18 cellular contexts compared by ENCODE assay signal in genomic region chr2:206804326-206804725, GRCh38. TPM values are rescaled to one million over a fixed set of nuclear protein-coding genes. Genes with fewer than 3 reads are reported as not detected.
DNase-seq lines count a peak whose midpoint lies in the region; FAIRE-seq and TF ChIP-seq lines count a peak whose summit lies in the region.
"Had no signal": no experiment of that assay in that cellular context is flagged by ENCODE, and none has a peak within 500 bp of the region (broad histone marks: within the 10 kb centered on the region; RNA-seq: fewer than 3 reads in every experiment).

No MANE protein-coding gene starts in this region.

- no peak overlapping the region for H3K4ac ChIP-seq in H1 (replicated peaks; ENCODE audit: insufficient read length, low read depth, low read length)
- no peak overlapping the region for H3K4ac ChIP-seq in mesendoderm (ENCODE audit: low read depth, low read length)
- H3K4ac ChIP-seq in neuronal stem cell (ENCODE audit: low read length): no peak overlapping the region

- POLR2A ChIA-PET in H1 (lab: Charles Lee; ENCODE audit: partially characterized antibody): interaction anchor here (1.3 to 1.4 kb wide), 2 partner anchors 16 to 18 kb away, joined by 3 to 4 read pairs; no protein-coding TSS in a partner anchor

- no peak overlapping the region for H2BK120ac ChIP-seq in H1 (replicated peaks; ENCODE audit: low read depth, low read length)
- H2BK120ac ChIP-seq in mesendoderm (ENCODE audit: low read depth, low read length): no peak overlapping the region
- H2BK120ac ChIP-seq in neuronal stem cell (ENCODE audit: low read depth, low read length): no peak overlapping the region

- no peaks in the 10 kb centered on the region for H4K20me1 ChIP-seq in mammary epithelial cell (ENCODE audit: insufficient read depth, low read length)
- H4K20me1 ChIP-seq in H1 (replicated peaks in 1 of 2; ENCODE audit: control insufficient read depth in 1 of 2, insufficient read depth in 2 of 2, low read length in 2 of 2): no peaks in the 10 kb centered on the region

- H4K5ac ChIP-seq in H1 (ENCODE audit: insufficient read length, low read depth, low read length): no peak overlapping the region
- no peak overlapping the region for H4K5ac ChIP-seq in mesendoderm (ENCODE audit: low read length)

- H3K36me3 Mint-ChIP-seq in Calu3 (ENCODE audit: insufficient read depth, unreplicated experiment): peaks cover 3% of the 10 kb centered on the region

- H3K4me1 ChIP-seq in mammary epithelial cell (ENCODE audit: insufficient read depth, low read length) (no peaks in the 10 kb centered on the region), breast epithelium (no peaks in the 10 kb centered on the region), H1 (replicated peaks in 1 of 4; ENCODE audit: control insufficient read depth in 3 of 4, insufficient read depth in 4 of 4, low read length in 3 of 4) (peaks cover 14 to 18% (median 17%) of the 10 kb centered on the region in 4 experiments), mesendoderm (ENCODE audit: control insufficient read depth, low read depth, low read length) (peaks cover 2% of the 10 kb centered on the region), neuronal stem cell (ENCODE audit: control insufficient read depth in 2 of 2, insufficient read depth in 1 of 2, low read depth in 1 of 2, low read length in 2 of 2) (peaks cover 8 to 14% of the 10 kb centered on the region in 2 donors)

- no peak overlapping the region; the same call in 1 of the 2 replicates for H4K8ac ChIP-seq in H1 (ENCODE audit: extremely low read depth, insufficient read depth, low read length)
- H4K8ac ChIP-seq in mesendoderm (ENCODE audit: low read depth, low read length): no peak overlapping the region
- no peak overlapping the region for H4K8ac ChIP-seq in neuronal stem cell (ENCODE audit: low read depth, low read length)

- H3K23me2 ChIP-seq in H1 (ENCODE audit: low read depth, low read length): peaks cover 2% of the 10 kb centered on the region; the same call in 1 of the 2 replicates

- H2AFZ ChIP-seq in mammary epithelial cell (ENCODE audit: low read depth, low read length): peak overlapping the region; percentile 27
- H2AFZ ChIP-seq in H1 (ENCODE audit: low read length): no peak overlapping the region
- no peak overlapping the region for H2AFZ ChIP-seq in neuronal stem cell (ENCODE audit: low read length)

- H3K56ac ChIP-seq in H1 (replicated peaks; ENCODE audit: insufficient read length, low read depth, low read length) (peak overlapping the region; percentile 54), mesendoderm (ENCODE audit: low read length) (no peak overlapping the region)

- no TSS peak for BruUV-seq in mammary epithelial cell (replicated peaks; lab: Mats Ljungman, UMichigan)
- no TSS peak for BruUV-seq in Calu3 (replicated peaks; lab: Mats Ljungman, UMichigan)

- H2BK12ac ChIP-seq in H1 (ENCODE audit: low read depth, low read length): no peak overlapping the region
- H2BK12ac ChIP-seq in neuronal stem cell (ENCODE audit: low read length): no peak overlapping the region

- no peak for TF ChIP-seq RAD21 in H1 (IDR thresholded peaks at IDR 0.05 in 1 of 2, conservative IDR thresholded peaks at IDR 0.05 in 1 of 2; ENCODE audit: low read depth in 2 of 2, low read length in 2 of 2)

- H3K79me1 ChIP-seq in H1 (ENCODE audit: low read depth, low read length): no peaks in the 10 kb centered on the region
- no peaks in the 10 kb centered on the region for H3K79me1 ChIP-seq in mesendoderm (ENCODE audit: low read length)
- no peaks in the 10 kb centered on the region for H3K79me1 ChIP-seq in neuronal stem cell (ENCODE audit: low read depth, low read length)

- H3K18ac ChIP-seq in H1 (ENCODE audit: extremely low read depth, low read length) (no peak overlapping the region), mesendoderm (ENCODE audit: low read length) (peak overlapping the region; percentile 75), neuronal stem cell (ENCODE audit: low read length) (no peak overlapping the region)

- H2AK5ac ChIP-seq in H1 (ENCODE audit: low read depth, low read length): no peak overlapping the region
- no peak overlapping the region for H2AK5ac ChIP-seq in mesendoderm (ENCODE audit: low read length)
- H2AK5ac ChIP-seq in neuronal stem cell (ENCODE audit: low read depth, low read length): no peak overlapping the region

- H3K27me3 ChIP-seq in mammary epithelial cell (ENCODE audit: insufficient read depth, low read length): no peaks in the 10 kb centered on the region
- no peaks in the 10 kb centered on the region for H3K27me3 ChIP-seq in breast epithelium
- H3K27me3 ChIP-seq in H1 (replicated peaks in 1 of 4; ENCODE audit: control insufficient read depth in 3 of 4, extremely low read depth in 1 of 4, insufficient read depth in 3 of 4, low read length in 3 of 4): no peaks in the 10 kb centered on the region
- no peaks in the 10 kb centered on the region for H3K27me3 ChIP-seq in mesendoderm (ENCODE audit: insufficient read depth, low read length, poor library complexity)
- no peaks in the 10 kb centered on the region for H3K27me3 ChIP-seq in neuronal stem cell (ENCODE audit: control insufficient read depth in 3 of 3, insufficient read depth in 3 of 3, low read depth in 1 of 3, low read length in 3 of 3)

- intact Hi-C loops in mammary epithelial cell (cut with micrococcal nuclease): loop anchor here (5.0 to 10.0 kb wide), 4 partner anchors 270 to 930 kb away; no protein-coding TSS in a partner anchor
- intact Hi-C loops in breast epithelium (cut with DNase I; ENCODE audit: low total_unique reads): no loop called here
- intact Hi-C loops in Calu3 (cut with micrococcal nuclease; ENCODE audit: unreplicated experiment): loop anchor here (5.0 to 10.0 kb wide), 3 partner anchors 178 to 930 kb away; partner anchors contain the start of gene KLF7

- H2BK15ac ChIP-seq in H1 (ENCODE audit: low read length): no peak overlapping the region
- no peak overlapping the region for H2BK15ac ChIP-seq in mesendoderm (replicated peaks; ENCODE audit: low read depth)
- no peak overlapping the region for H2BK15ac ChIP-seq in neuronal stem cell (ENCODE audit: low read length)

- no peaks in the 10 kb centered on the region for H3K9me3 ChIP-seq in mammary epithelial cell (replicated peaks; ENCODE audit: insufficient read depth, low read length)
- H3K9me3 ChIP-seq in breast epithelium: no peaks in the 10 kb centered on the region
- H3K9me3 ChIP-seq in H1 (ENCODE audit: insufficient read depth in 2 of 2, low read depth in 1 of 2, low read length in 1 of 2): no peaks in the 10 kb centered on the region
- H3K9me3 ChIP-seq in neuronal stem cell (replicated peaks in 1 of 2; ENCODE audit: control insufficient read depth in 2 of 2, insufficient read depth in 1 of 2, low read depth in 1 of 2, low read length in 2 of 2): no peaks in the 10 kb centered on the region

- H2BK5ac ChIP-seq in H1 (ENCODE audit: low read depth, low read length): no peak overlapping the region
- H2BK5ac ChIP-seq in mesendoderm (ENCODE audit: low read length): no peak overlapping the region
- H2BK5ac ChIP-seq in neuronal stem cell (ENCODE audit: low read length): no peak overlapping the region

- CTCF ChIA-PET in mammary epithelial cell (lab: Charles Lee; ENCODE audit: low non-redundant PET) (no interaction called here), H1 (lab: Charles Lee; ENCODE audit: partially characterized antibody) (interaction anchor here (0.6 to 1.9 kb wide), 7 partner anchors 18 to 672 kb away, joined by 3 to 9 read pairs (median 3); no protein-coding TSS in a partner anchor), Calu3 (lab: Charles Lee) (interaction anchor here (0.5 kb wide), 1 partner anchor 266 kb away, joined by 3 read pairs; no protein-coding TSS in a partner anchor)

- H3K79me2 ChIP-seq in mammary epithelial cell (ENCODE audit: insufficient read depth, low read length) (no peaks in the 10 kb centered on the region), H1 (ENCODE audit: control insufficient read depth in 1 of 2, insufficient read depth in 2 of 2, low read length in 2 of 2) (peaks cover 0 to 2% of the 10 kb centered on the region in 2 experiments; a peak in 1 of 4 replicates), mesendoderm (ENCODE audit: control insufficient read depth, insufficient read depth, low read length) (no peaks in the 10 kb centered on the region)

- 83% methylated on average over 4 of the region's 5 CpGs for WGBS in mammary epithelial cell (ENCODE audit: low coverage, missing lambda C conversion rate)
- WGBS in H1 (ENCODE audit: extremely low coverage in 1 of 2, insufficient coverage in 1 of 2, insufficient read length in 1 of 2, insufficient replicate concordance in 2 of 2, low coverage in 1 of 2, low lambda C conversion rate in 2 of 2, missing lambda C conversion rate in 1 of 2), 2 experiments: 66% methylated on average over 5 of the region's 5 CpGs; no CpG with 5 or more reads in 1 of the 2 experiments
- no CpG with 5 or more reads among the region's 5 CpGs for WGBS in mesendoderm (ENCODE audit: extremely low coverage, insufficient coverage, low lambda C conversion rate)
- WGBS in neuronal stem cell (ENCODE audit: extremely low coverage in 2 of 2, insufficient read length in 2 of 2, insufficient replicate concordance in 1 of 2), 2 donors: no CpG with 5 or more reads among the region's 5 CpGs

- H3K14ac ChIP-seq in H1 (ENCODE audit: insufficient read length): peak overlapping the region; percentile 91
- H3K14ac ChIP-seq in neuronal stem cell (ENCODE audit: low read length): no peak overlapping the region

- H3K4me3 ChIP-seq in mammary epithelial cell (replicated peaks in 1 of 3; ENCODE audit: insufficient read depth in 1 of 3, low read depth in 2 of 3, low read length in 3 of 3): no peak overlapping the region
- H3K4me3 ChIP-seq in breast epithelium: no peak overlapping the region
- no peak overlapping the region for H3K4me3 ChIP-seq in H1 (ENCODE audit: extremely low read depth in 1 of 4, insufficient read depth in 2 of 4, low read depth in 3 of 4, low read length in 4 of 4)
- H3K4me3 ChIP-seq in mesendoderm (ENCODE audit: low read length): no peak overlapping the region
- no peak overlapping the region for H3K4me3 ChIP-seq in neuronal stem cell (ENCODE audit: low read length in 2 of 2)

- no peak overlapping the region for H2BK20ac ChIP-seq in H1 (ENCODE audit: low read length)

- in situ Hi-C loops in mammary epithelial cell (cut with MboI; ENCODE audit: low sequenced_read_pairs in 2 of 2): loop anchor here in 1 of 2 donors (5.0 kb wide), 1 partner anchor 668 kb away; no protein-coding TSS in a partner anchor
- in situ Hi-C loops in G401 (cut with HindIII; ENCODE audit: low sequenced_read_pairs): no loop called here

- TF ChIP-seq POLR2A in breast epithelium (IDR thresholded peaks at IDR 0.05) (no peak), H1 (IDR thresholded peaks at IDR 0.05; ENCODE audit: control extremely low read depth in 1 of 2, low read depth in 2 of 2, low read length in 2 of 2) (peak; percentile 55 to 56; a peak in 2 of 3 replicates)

- no peak overlapping the region for H3K27ac Mint-ChIP-seq in Calu3 (ENCODE audit: unreplicated experiment)

- H3K9ac ChIP-seq in mammary epithelial cell (ENCODE audit: insufficient read depth, low read length): no peak overlapping the region
- no peak overlapping the region for H3K9ac ChIP-seq in H1 (replicated peaks in 1 of 4; ENCODE audit: extremely low read depth in 1 of 4, low read depth in 3 of 4, low read length in 3 of 4)
- no peak overlapping the region for H3K9ac ChIP-seq in mesendoderm (ENCODE audit: low read length)
- no peak overlapping the region for H3K9ac ChIP-seq in neuronal stem cell (ENCODE audit: low read depth, low read length, poor library complexity)

- H3K36me3 ChIP-seq in mammary epithelial cell (ENCODE audit: insufficient read depth, low read length) (no peaks in the 10 kb centered on the region), breast epithelium (no peaks in the 10 kb centered on the region), H1 (ENCODE audit: control insufficient read depth in 2 of 4, insufficient read depth in 4 of 4, low read length in 3 of 4) (peaks cover 0 to 12% (median 6%) of the 10 kb centered on the region in 4 experiments; a peak in 5 of 8 replicates), mesendoderm (ENCODE audit: control insufficient read depth, insufficient read depth, low read length) (no peaks in the 10 kb centered on the region), neuronal stem cell (replicated peaks in 1 of 2; ENCODE audit: control insufficient read depth in 2 of 2, insufficient read depth in 2 of 2, low read length in 2 of 2) (no peaks in the 10 kb centered on the region)

- TF ChIP-seq CTCF in mammary epithelial cell (conservative IDR thresholded peaks at IDR 0.05 in 1 of 2, IDR thresholded peaks at IDR 0.05 in 1 of 2; ENCODE audit: extremely low read depth in 1 of 2, insufficient read depth in 1 of 2, low read depth in 1 of 2, low read length in 2 of 2) (no peak), breast epithelium (IDR thresholded peaks at IDR 0.05) (no peak), H1 (IDR thresholded peaks at IDR 0.05; ENCODE audit: control extremely low read depth in 1 of 3, insufficient read depth in 1 of 3, low read depth in 1 of 3, low read length in 3 of 3) (no peak), Calu3 (IDR thresholded peaks at IDR 0.05; ENCODE audit: unreplicated experiment) (no peak)

- DNase-seq in mammary epithelial cell: peak; percentile 4
- DNase-seq in breast epithelium (ENCODE audit: low spot score in 2 of 2): no peak
- no peak for DNase-seq in H1 (ENCODE audit: low read depth in 1 of 2, low spot score in 2 of 2)
- DNase-seq in mesendoderm: peak; percentile 63
- no peak for DNase-seq in kidney glomerular epithelial cell (lab: John Stamatoyannopoulos, UW)
- DNase-seq in neuronal stem cell (ENCODE audit: low spot score): no peak
- no peak for DNase-seq in G401 (ENCODE audit: low spot score)
- no peak for DNase-seq in Calu3
- DNase-seq: COR-L47, NCI-H1436 treated with DMSO at 0.1 percent for 48 hours, NCI-H2081, NCI-H345, NCI-H526 treated with DMSO at 0.1 percent for 48 hours, OCI-M1, RPMI8226 had no signal

- no peaks in the 10 kb centered on the region for H3K27me3 Mint-ChIP-seq in Calu3 (ENCODE audit: unreplicated experiment)

- TF ChIP-seq EP300 in H1 (IDR thresholded peaks at IDR 0.05; ENCODE audit: borderline replicate concordance in 1 of 2, low read depth in 2 of 2, low read length in 2 of 2): no peak

- H4K91ac ChIP-seq in H1 (replicated peaks; ENCODE audit: insufficient read length, low read length) (no peak overlapping the region), neuronal stem cell (ENCODE audit: low read depth, low read length, poor library complexity) (no peak overlapping the region)

- no peak overlapping the region for H3K4me3 Mint-ChIP-seq in Calu3 (ENCODE audit: low read depth, unreplicated experiment)

- no peaks in the 10 kb centered on the region for H3K9me3 Mint-ChIP-seq in Calu3 (ENCODE audit: low read depth, unreplicated experiment)

- dilution Hi-C loops in mammary epithelial cell (cut with HindIII; ENCODE audit: low sequenced_read_pairs): no loop called here

- H3K27ac ChIP-seq in mammary epithelial cell (ENCODE audit: insufficient read depth, low read depth, low read length): no peak overlapping the region
- no peak overlapping the region for H3K27ac ChIP-seq in breast epithelium
- H3K27ac ChIP-seq in H1 (ENCODE audit: low read depth, low read length): no peak overlapping the region
- H3K27ac ChIP-seq in mesendoderm (ENCODE audit: low read depth, low read length): peak overlapping the region; percentile 20
- no peak overlapping the region for H3K27ac ChIP-seq in neuronal stem cell (replicated peaks; ENCODE audit: low read length)
- H3K27ac ChIP-seq: 22Rv1, C4-2B had no signal

- H3K23ac ChIP-seq in H1 (ENCODE audit: insufficient read length) (no peak overlapping the region), mesendoderm (ENCODE audit: low read length) (no peak overlapping the region), neuronal stem cell (ENCODE audit: low read depth, low read length, poor library complexity) (no peak overlapping the region)

- peak; percentile 36 for FAIRE-seq in H1 (lab: Jason Lieb, UNC)
- FAIRE-seq: GM12892 had no signal

- H3K4me1 Mint-ChIP-seq in Calu3 (ENCODE audit: low read depth, unreplicated experiment): no peaks in the 10 kb centered on the region

- H3K4me2 ChIP-seq in mammary epithelial cell (ENCODE audit: insufficient read depth, low read depth, low read length) (no peak overlapping the region), H1 (ENCODE audit: insufficient read depth in 1 of 2, low read depth in 2 of 2, low read length in 2 of 2) (no peak overlapping the region), mesendoderm (ENCODE audit: low read length) (no peak overlapping the region), neuronal stem cell (ENCODE audit: insufficient read depth, low read length, poor library complexity, severe bottlenecking) (no peak overlapping the region)

RNA-seq across cellular contexts. Expression of gene FASTKD2, which starts 38.9 kb away (rescaled TPM):
- total RNA-seq in mammary epithelial cell: 10 to 100 TPM; 32.6 to 45.0 TPM
- polyA plus RNA-seq in mammary epithelial cell: 40.5 TPM
- 62.5 TPM for polyA minus RNA-seq in mammary epithelial cell
- 10 to 100 TPM; 29.3 to 52.7 (median 32.4) TPM for total RNA-seq in breast epithelium
- total RNA-seq in H1 (2021; fragmentation: NEBNext Ultra II Directional; extraction: Animal tissue kit (Norgen Biotek cat#: 25700)): 37.9 and 38.5 TPM in 2 replicates
- 19.9 and 35.7 TPM in 2 replicates for polyA plus RNA-seq in H1 (2011; rRNA removed)
- polyA plus RNA-seq in H1 (2011; cell fraction: cytosol; rRNA removed): 27.2 TPM
- polyA plus RNA-seq in H1 (2011; cell fraction: nucleus; rRNA removed): 25.4 TPM
- polyA plus RNA-seq in H1 (2012, experiment 1 of 2): 21.1 to 33.4 TPM (median 26.1 TPM) in 4 replicates
- 2.0 TPM for polyA plus RNA-seq in H1 (2012, experiment 2 of 2)
- 32.8 TPM for polyA plus RNA-seq in H1 (2013, experiment 1 of 2)
- polyA plus RNA-seq in H1 (2013, experiment 2 of 2): 29.4 TPM
- 50.4 and 65.5 TPM in 2 replicates for polyA minus RNA-seq in H1 (2011; rRNA and poly(A)+ RNA removed)
- 18.4 TPM for polyA minus RNA-seq in H1 (2011; cell fraction: cytosol; rRNA and poly(A)+ RNA removed)
- 35.4 TPM for polyA minus RNA-seq in H1 (2011; cell fraction: nucleus; rRNA and poly(A)+ RNA removed)
- 30.1 TPM for polyA plus RNA-seq in mesendoderm (2013, experiment 1 of 2)
- 29.6 TPM for polyA plus RNA-seq in mesendoderm (2013, experiment 2 of 2)
- polyA plus RNA-seq in neuronal stem cell (2013, experiment 1 of 2): 12.5 TPM
- polyA plus RNA-seq in neuronal stem cell (2013, experiment 2 of 2): 12.1 TPM
- total RNA-seq in G401 (2014; rRNA removed; shearing (Covaris generic)): 61.0 and 85.5 TPM in 2 replicates
- total RNA-seq in Calu3 (2022): 31.5 and 31.9 TPM in 2 replicates

RNA-seq across cellular contexts. Expression of gene MDH1B, which starts 39.2 kb away (rescaled TPM):
- total RNA-seq in mammary epithelial cell (1 to 10 TPM in 1 of 2 donors, under 1 TPM in 1; 0.54 to 1.8 TPM), breast epithelium (1 to 10 TPM in 2 of 3 donors, under 1 TPM in 1; 0.64 to 4.7 (median 2.0) TPM), Calu3 (2022) (0.94 and 1.9 TPM in 2 replicates)
- polyA plus RNA-seq in mammary epithelial cell (0.66 TPM), H1 (2011; rRNA removed) (0.89 and 1.5 TPM in 2 replicates)
- polyA minus RNA-seq in mammary epithelial cell: not detected
- total RNA-seq in H1 (2021; fragmentation: NEBNext Ultra II Directional; extraction: Animal tissue kit (Norgen Biotek cat#: 25700)): 2.1 and 2.7 TPM in 2 replicates
- 2.6 TPM for polyA plus RNA-seq in H1 (2011; cell fraction: cytosol; rRNA removed)
- 1.00 TPM for polyA plus RNA-seq in H1 (2011; cell fraction: nucleus; rRNA removed)
- 2.0 to 5.6 TPM (median 2.6 TPM) in 4 replicates for polyA plus RNA-seq in H1 (2012, experiment 1 of 2)
- polyA plus RNA-seq in H1 (2012, experiment 2 of 2): 0.43 TPM
- polyA plus RNA-seq in H1 (2013, experiment 1 of 2): 1.2 TPM
- polyA plus RNA-seq in H1 (2013, experiment 2 of 2): 0.90 TPM
- polyA minus RNA-seq in H1 (2011; rRNA and poly(A)+ RNA removed): 1.7 and 2.2 TPM in 2 replicates
- polyA minus RNA-seq in H1 (2011; cell fraction: cytosol; rRNA and poly(A)+ RNA removed): 1.2 TPM
- polyA minus RNA-seq in H1 (2011; cell fraction: nucleus; rRNA and poly(A)+ RNA removed): 1.5 TPM
- polyA plus RNA-seq in mesendoderm (2013, experiment 1 of 2): 0.95 TPM
- 1.1 TPM for polyA plus RNA-seq in mesendoderm (2013, experiment 2 of 2)
- 1.4 TPM for polyA plus RNA-seq in neuronal stem cell (2013, experiment 1 of 2)
- polyA plus RNA-seq in neuronal stem cell (2013, experiment 2 of 2): 1.2 TPM
- total RNA-seq in G401 (2014; rRNA removed; shearing (Covaris generic)): 2.6 and 6.9 TPM in 2 replicates

Comparison
In these comparisons a context has a peak if more than half of its experiments do, and no peak if none do; other contexts are left out.
1. DNase-seq: peak in mammary epithelial cell (single experiment) and mesendoderm (single experiment); none in breast epithelium (0 of 2), H1 (0 of 2), kidney glomerular epithelial cell (single experiment), neuronal stem cell (single experiment), G401 (single experiment) and Calu3 (single experiment).